Comparison of ENCODE assay signal across 17 cellular contexts in the genomic region with DNA sequence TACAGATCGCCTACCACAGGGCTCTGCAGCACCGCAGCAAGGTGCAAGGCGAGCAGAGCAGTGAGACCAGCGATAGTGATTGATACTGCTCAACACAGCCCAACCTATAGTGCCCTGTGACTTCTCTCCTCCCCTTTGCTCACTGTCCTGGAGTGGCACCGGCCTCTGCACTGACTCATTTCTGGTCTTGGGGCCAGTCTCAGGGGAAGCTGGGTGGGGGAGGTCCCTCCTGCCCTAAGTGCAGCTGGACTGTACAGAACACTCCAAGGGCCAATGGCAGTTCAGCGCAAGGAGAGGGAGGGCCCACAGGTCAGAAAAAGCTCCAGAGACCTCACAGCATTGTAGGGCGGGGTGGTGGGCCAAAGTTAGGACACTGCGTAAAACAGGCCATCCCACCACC. TPM values are rescaled to one million over a fixed set of nuclear protein-coding genes. Genes with fewer than 3 reads are reported as not detected.
A peak's percentile ranks its signal among the peaks of the same experiment; 100 is the strongest.
DNase-seq lines count a peak whose midpoint lies in the region; ATAC-seq and TF ChIP-seq lines count a peak whose summit lies in the region.
"Had no signal": no experiment of that assay in that cellular context is flagged by ENCODE, and none has a peak within 500 bp of the region (broad histone marks: within the 10 kb centered on the region; RNA-seq: fewer than 3 reads in every experiment).

No MANE protein-coding gene starts in this region.

- H3K4me3 ChIP-seq in HAP-1 (no peak overlapping the region), ascending aorta (no peak overlapping the region)
- H3K4me3 ChIP-seq: hepatocyte, left ventricle myocardium inferior had no signal

- no peaks in the 10 kb centered on the region for H3K9me3 ChIP-seq in HAP-1
- H3K9me3 ChIP-seq in ascending aorta, result no peaks in the 10 kb centered on the region
- H3K9me3 ChIP-seq: left ventricle myocardium inferior had no signal

- intact Hi-C loops in ascending aorta (cut with DNase I), result no loop called here

- H3K4me1 ChIP-seq in HAP-1 (peaks cover 5% of the 10 kb centered on the region), ascending aorta (peaks cover 4 to 14% of the 10 kb centered on the region in 2 donors)

- no peaks in the 10 kb centered on the region for H3K27me3 ChIP-seq in HAP-1 (ENCODE audit: low read depth)
- no peaks in the 10 kb centered on the region for H3K27me3 ChIP-seq in ascending aorta
- H3K27me3 ChIP-seq: hepatocyte had no signal

- H3K36me3 ChIP-seq in HAP-1 (replicated peaks) (peaks cover 80% of the 10 kb centered on the region), ascending aorta (peaks cover 56 to 60% of the 10 kb centered on the region in 2 donors)

- in situ Hi-C loops in Caki2 (cut with HindIII; ENCODE audit: low pct_unique_long_range_greater_than_20kb, low sequenced_read_pairs), result no loop called here
- in situ Hi-C loops in HAP-1 (cut with MboI; ENCODE audit: low sequenced_read_pairs), result no loop called here

- DNase-seq in Caki2 (ENCODE audit: low read depth), result peak; percentile 18
- peak; percentile 66 for DNase-seq in amniotic epithelial cell (ENCODE audit: low read depth)
- peak; percentile 64 for DNase-seq in myocyte (ENCODE audit: low read depth)
- no peak for DNase-seq in HAP-1 (ENCODE audit: low spot score in 2 of 2)
- no peak for DNase-seq in ascending aorta (ENCODE audit: low spot score in 2 of 2)
- DNase-seq in SW480 (ENCODE audit: low spot score), result no peak
- DNase-seq: KG1, left ventricle myocardium inferior, NCI-H1694, NCI-H526 treated with DMSO at 0.1 percent for 48 hours, T-helper 2 cell had no signal

- no peak for TF ChIP-seq CTCF in ascending aorta (IDR thresholded peaks at IDR 0.05)

- ATAC-seq in HG03442 (IDR thresholded peaks at IDR 0.05; ENCODE audit: unreplicated experiment), result peak; percentile 22
- ATAC-seq in HG03135 (IDR thresholded peaks at IDR 0.05; ENCODE audit: unreplicated experiment), result no peak

- H3K27ac ChIP-seq in ascending aorta, result no peak overlapping the region
- H3K27ac ChIP-seq: epithelial cell of prostate, hepatocyte, left ventricle myocardium inferior had no signal

RNA-seq across cellular contexts. Expression of gene OGG1, which starts 2.5 kb away (rescaled TPM):
- 21.7 and 29.7 TPM in 2 replicates for total RNA-seq in Caki2 (2014; rRNA removed; shearing (Covaris generic); ENCODE audit: low replicate concordance)
- total RNA-seq in myocyte, result 18.6 and 31.1 TPM in 2 replicates
- polyA plus RNA-seq in myocyte (2012), result 18.7 TPM
- 36.0 TPM for total RNA-seq in ascending aorta

RNA-seq across cellular contexts. Expression of gene BRPF1, which starts 15.7 kb away (rescaled TPM):
- 5.6 and 6.5 TPM in 2 replicates for total RNA-seq in Caki2 (2014; rRNA removed; shearing (Covaris generic); ENCODE audit: low replicate concordance)
- 12.7 and 13.4 TPM in 2 replicates for total RNA-seq in myocyte
- polyA plus RNA-seq in myocyte (2012), result 11.5 TPM
- 18.6 TPM for total RNA-seq in ascending aorta

RNA-seq across cellular contexts. Expression of gene CAMK1, which starts 22.5 kb away (rescaled TPM):
- total RNA-seq in Caki2 (2014; rRNA removed; shearing (Covaris generic); ENCODE audit: low replicate concordance), result 33.6 and 43.0 TPM in 2 replicates
- total RNA-seq in myocyte (7.2 TPM in 2 replicates), ascending aorta (82.9 TPM)
- polyA plus RNA-seq in myocyte (2012), result 13.1 TPM

RNA-seq across cellular contexts. Expression of gene CPNE9, which starts 43.6 kb away (rescaled TPM):
- not detected in 2 replicates for total RNA-seq in Caki2 (2014; rRNA removed; shearing (Covaris generic); ENCODE audit: low replicate concordance)
- total RNA-seq in myocyte (not detected in 2 replicates), ascending aorta (not detected)
- not detected for polyA plus RNA-seq in myocyte (2012)
- total RNA-seq: Daoy, hepatocyte, urinary bladder had no signal
- polyA plus RNA-seq: hepatocyte had no signal

RNA-seq across cellular contexts. Expression of gene TADA3, which starts 45.0 kb away (rescaled TPM):
- 86.1 and 95.9 TPM in 2 replicates for total RNA-seq in Caki2 (2014; rRNA removed; shearing (Covaris generic); ENCODE audit: low replicate concordance)
- 108 and 110 TPM in 2 replicates for total RNA-seq in myocyte
- 91.0 TPM for polyA plus RNA-seq in myocyte (2012)
- total RNA-seq in ascending aorta, result 106 TPM

Comparison
In these comparisons a context has a peak if more than half of its experiments do, and no peak if none do; other contexts are left out.
1. DNase-seq: peak in Caki2 (single experiment), amniotic epithelial cell (single experiment) and myocyte (single experiment); none in HAP-1 (0 of 2), ascending aorta (0 of 2) and SW480 (single experiment).